ENCODE assay signal across 9 cellular contexts in the genomic region with DNA sequence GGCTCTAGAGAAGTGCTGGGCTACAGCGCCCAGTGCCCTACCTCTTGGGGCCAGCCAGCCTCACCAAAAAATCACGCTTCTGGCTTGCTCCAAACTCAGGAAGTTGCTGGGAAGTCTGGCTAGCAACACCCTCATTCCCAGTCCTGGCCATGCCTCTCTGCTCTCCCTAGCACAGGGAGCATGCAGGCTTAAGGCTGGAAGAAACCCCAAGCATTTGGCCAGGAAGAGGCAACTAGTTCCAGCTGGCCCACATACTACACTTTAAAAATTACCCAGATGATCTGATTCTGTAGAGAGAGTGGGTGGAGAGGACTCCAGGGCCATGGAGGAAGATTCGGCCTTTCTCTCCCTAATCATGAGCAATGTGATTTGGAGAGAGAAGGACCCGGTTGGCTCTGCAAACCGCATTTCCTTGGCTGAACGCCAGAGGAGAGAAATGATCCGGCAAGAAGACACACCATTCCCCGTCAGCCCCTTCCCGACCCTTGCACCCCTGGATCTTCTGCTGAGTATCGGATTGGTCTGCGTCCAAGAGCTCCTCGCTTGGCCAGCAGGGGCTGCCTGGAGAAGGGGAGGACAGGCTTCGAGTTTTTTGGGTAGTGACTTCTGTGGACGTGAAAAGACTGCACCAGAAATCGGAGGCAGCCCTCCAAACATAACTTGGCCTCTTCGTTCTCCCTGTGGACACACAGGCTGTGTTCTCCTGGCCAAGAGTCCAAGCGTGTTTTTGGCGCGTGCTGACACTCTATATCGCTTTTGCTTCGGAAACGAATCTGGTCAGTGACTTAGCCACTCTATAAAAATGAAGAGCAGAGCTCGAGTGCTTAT.
DNase-seq lines count a peak whose midpoint lies in the region; ATAC-seq and TF ChIP-seq lines count a peak whose summit lies in the region.
"Had no signal": no experiment of that assay in that cellular context is flagged by ENCODE, and none has a peak within 500 bp of the region (broad histone marks: within the 10 kb centered on the region; RNA-seq: fewer than 3 reads in every experiment).

No MANE protein-coding gene starts in this region.

- H3K4me1 Mint-ChIP-seq in mesothelial cell of epicardium = peaks cover 33% of the 10 kb centered on the region

- peak overlapping the region in 3 of 4 experiments; percentile 1 to 27 (median 7) for H3K4me3 ChIP-seq in fibroblast of lung (replicated peaks in 1 of 4; ENCODE audit: control extremely low read depth in 1 of 4, insufficient read depth in 1 of 4, low read depth in 3 of 4, low read length in 4 of 4)
- no peak overlapping the region for H3K4me3 ChIP-seq in transverse colon
- H3K4me3 ChIP-seq: GM12878 had no signal

- peak overlapping the region; percentile 23 for H2AFZ ChIP-seq in fibroblast of lung (ENCODE audit: low read length)

- H3K27ac ChIP-seq in fibroblast of lung (ENCODE audit: insufficient read depth, low read length) = no peak overlapping the region
- peak overlapping the region; percentile 63 to 78 (median 68) for H3K27ac ChIP-seq in transverse colon

- TF ChIP-seq CTCF in fibroblast of lung (conservative IDR thresholded peaks at IDR 0.05 in 1 of 2, IDR thresholded peaks at IDR 0.05 in 1 of 2; ENCODE audit: low read depth in 1 of 2, low read length in 2 of 2) (peak; percentile 35 to 60), mesothelial cell of epicardium (IDR thresholded peaks at IDR 0.05; ENCODE audit: unreplicated experiment) (no peak), transverse colon (IDR thresholded peaks at IDR 0.05) (peak in 1 of 5 experiments; percentile 25)

- DNase-seq in SHP77 treated with DMSO at 0.1 percent for 48 hours (lab: John Stamatoyannopoulos, UW) (peak; percentile 40), fibroblast of lung (ENCODE audit: low read depth in 2 of 2) (peak; percentile 25 to 67), mesothelial cell of epicardium (ENCODE audit: low spot score in 2 of 2, unreplicated experiment in 2 of 2) (peak; percentile 30 to 41), transverse colon (peak; percentile 30), foreskin melanocyte (no peak), NCI-H526 treated with DMSO at 0.1 percent for 48 hours (lab: John Stamatoyannopoulos, UW) (no peak)

- 67 to 68% methylated on average over 8 to 23 of the region's 23 CpGs for WGBS in transverse colon (ENCODE audit: low coverage in 1 of 2), 2 donors

- H3K27ac Mint-ChIP-seq in mesothelial cell of epicardium = peak overlapping the region; percentile 66

- H3K36me3 ChIP-seq in fibroblast of lung (ENCODE audit: control insufficient read depth, insufficient read depth, low read length) (no peaks in the 10 kb centered on the region), transverse colon (no peaks in the 10 kb centered on the region)

- TF ChIP-seq POLR2A in transverse colon (IDR thresholded peaks at IDR 0.05) = no peak

- H3K79me2 ChIP-seq in fibroblast of lung (ENCODE audit: control insufficient read depth, insufficient read depth, low read length) = no peaks in the 10 kb centered on the region

- no peak overlapping the region for H3K4me3 Mint-ChIP-seq in mesothelial cell of epicardium

- no peak for TF ChIP-seq EP300 in transverse colon (IDR thresholded peaks at IDR 0.05; ENCODE audit: low read depth)

- intact Hi-C loops in transverse colon (cut with DNase I; ENCODE audit: low total_unique reads) = loop anchor here (2.0 kb wide), 1 partner anchor 1091 kb away; no protein-coding TSS in a partner anchor

- H4K20me1 ChIP-seq in fibroblast of lung (ENCODE audit: control insufficient read depth, extremely low read depth, insufficient read depth, low read length) = no peaks in the 10 kb centered on the region

- ATAC-seq in GM19455 (IDR thresholded peaks at IDR 0.05; ENCODE audit: unreplicated experiment) (no peak), GM21723 (IDR thresholded peaks at IDR 0.05; ENCODE audit: unreplicated experiment) (no peak)
- ATAC-seq: GM12878 had no signal

- H3K9me3 Mint-ChIP-seq in mesothelial cell of epicardium = peaks cover 5% of the 10 kb centered on the region

- no peaks in the 10 kb centered on the region for H3K4me1 ChIP-seq in fibroblast of lung (ENCODE audit: control insufficient read depth, extremely low read depth, insufficient read depth, low read length)
- H3K4me1 ChIP-seq in transverse colon = peaks cover 6 to 13% (median 8%) of the 10 kb centered on the region in 4 donors

- peaks cover 1% of the 10 kb centered on the region for H3K27me3 Mint-ChIP-seq in mesothelial cell of epicardium (ENCODE audit: low read depth)

- peak overlapping the region; percentile 79 for H3K4me2 ChIP-seq in fibroblast of lung (ENCODE audit: extremely low read depth, insufficient read depth, low read length)

- H3K9ac ChIP-seq in fibroblast of lung (ENCODE audit: insufficient read depth, low read length) = no peak overlapping the region

- H3K27me3 ChIP-seq in fibroblast of lung (ENCODE audit: control insufficient read depth, insufficient read depth, low read length) = no peaks in the 10 kb centered on the region
- H3K27me3 ChIP-seq in transverse colon = no peaks in the 10 kb centered on the region

- in situ Hi-C loops in transverse colon (cut with MboI; ENCODE audit: low pct_ligation_motif_present in 1 of 4, low pct_unique_long_range_greater_than_20kb in 1 of 4, low sequenced_read_pairs in 3 of 4) = loop anchor here (10.0 to 25.0 kb wide), 5 partner anchors 257 to 1107 kb away; a partner anchor contains a TSS

- no peaks in the 10 kb centered on the region for H3K9me3 ChIP-seq in fibroblast of lung (ENCODE audit: control insufficient read depth, insufficient read depth, low read depth, low read length)
- no peaks in the 10 kb centered on the region for H3K9me3 ChIP-seq in transverse colon

- no peaks in the 10 kb centered on the region for H3K36me3 Mint-ChIP-seq in mesothelial cell of epicardium

Comparison
In these comparisons a context has a peak if more than half of its experiments do, and no peak if none do; other contexts are left out.
1. DNase-seq: peak in SHP77 treated with DMSO at 0.1 percent for 48 hours (single experiment), fibroblast of lung (2 of 2), mesothelial cell of epicardium (2 of 2) and transverse colon (single experiment); none in foreskin melanocyte (single experiment) and NCI-H526 treated with DMSO at 0.1 percent for 48 hours (single experiment).
2. H3K4me3 ChIP-seq: peak in fibroblast of lung (3 of 4); none in transverse colon (0 of 4).